In genomic region chr7:140478361-140479061, GRCh38 we compare ENCODE assay signal across 8 cellular contexts. TPM values are rescaled to one million over a fixed set of nuclear protein-coding genes. Genes with fewer than 3 reads are reported as not detected.
DNase-seq lines count a peak whose midpoint lies in the region; ATAC-seq, FAIRE-seq and TF ChIP-seq lines count a peak whose summit lies in the region.

No MANE protein-coding gene starts in this region.

- H3K4me3 ChIP-seq in WERI-Rb-1 (ENCODE audit: low read depth, low read length) (peak overlapping the region; percentile 64), choroid plexus epithelial cell (ENCODE audit: low read depth, low read length) (peak overlapping the region; percentile 86)

- DNase-seq in GM12892 (ENCODE audit: insufficient read length): peak; percentile 38
- DNase-seq in MV-4-11 (lab: John Stamatoyannopoulos, UW): peak; percentile 53
- peak; percentile 46 for DNase-seq in WERI-Rb-1
- DNase-seq in choroid plexus epithelial cell (ENCODE audit: low read depth): peak; percentile 52
- DNase-seq in left lobe of liver (ENCODE audit: low spot score): peak; percentile 54
- peak; percentile 44 to 54 for DNase-seq in stimulated activated CD4-positive, alpha-beta T cell treated with anti-CD3 and anti-CD28 coated beads, Interleukin-2, amount 100 ng/mL, for 24 hours
- DNase-seq in NCI-H1436 (lab: John Stamatoyannopoulos, UW): no peak

- no peak for TF ChIP-seq POLR2A in GM12892 (IDR thresholded peaks at IDR 0.05; ENCODE audit: low read depth, low read length)

- H3K27ac ChIP-seq in WERI-Rb-1: peak overlapping the region; percentile 87

- TF ChIP-seq CTCF in WERI-Rb-1 (IDR thresholded peaks at IDR 0.05; ENCODE audit: low read depth, low read length) (no peak), choroid plexus epithelial cell (conservative IDR thresholded peaks at IDR 0.05; ENCODE audit: low read depth, low read length) (no peak)

- no peaks in the 10 kb centered on the region for H3K27me3 ChIP-seq in WERI-Rb-1 (ENCODE audit: insufficient read depth, low read depth, severe bottlenecking)

- ATAC-seq in HG02571 (IDR thresholded peaks at IDR 0.05; ENCODE audit: unreplicated experiment): peak; percentile 23
- peak; percentile 30 for ATAC-seq in left lobe of liver

- no peak for FAIRE-seq in GM12892 (lab: Jason Lieb, UNC)

- no peaks in the 10 kb centered on the region for H3K36me3 ChIP-seq in WERI-Rb-1

- H3K9me3 ChIP-seq in WERI-Rb-1 (ENCODE audit: severe bottlenecking): no peaks in the 10 kb centered on the region

RNA-seq across cellular contexts. Expression of gene MKRN1, which starts 0.8 kb away (rescaled TPM):
- 41.8 TPM for polyA plus RNA-seq in GM12892 (2012; ENCODE audit: missing spikeins)
- total RNA-seq in left lobe of liver: 39.6 TPM
